In genomic region chr17:58785097-58785496, GRCh38 we compare ENCODE assay signal across 9 cellular contexts. TPM values are rescaled to one million over a fixed set of nuclear protein-coding genes. Genes with fewer than 3 reads are reported as not detected.
"Had no signal": no experiment of that assay in that cellular context is flagged by ENCODE, and none has a peak within 500 bp of the region (broad histone marks: within the 10 kb centered on the region; RNA-seq: fewer than 3 reads in every experiment).

No MANE protein-coding gene starts in this region.

- H3K4me2 ChIP-seq: GM23338 had no signal

- DNase-seq: GOT3, H7, H9, HCEC 1CT, HFFc6 had no signal

- H3K36me3 ChIP-seq: HAP-1 had no signal

- H3K9me3 ChIP-seq: HAP-1 had no signal

- H3K9ac ChIP-seq: GM23248 had no signal

- H3K27ac ChIP-seq: GM23248 had no signal

- ATAC-seq: GM23338 had no signal

- FAIRE-seq: H1 had no signal

- H3K4me3 ChIP-seq: GM23248, GM23338, HAP-1 had no signal

- H2AFZ ChIP-seq: GM23248, GM23338 had no signal

RNA-seq across cellular contexts. Expression of gene PPM1E, which starts 29.4 kb away (rescaled TPM):
- total RNA-seq: GM23248, HFFc6 had no signal
- polyA plus RNA-seq: GM23248 had no signal
